ENCODE assay signal across 1 cellular context in genomic region chr20:38337561-38338140, GRCh38.
TF ChIP-seq lines count a peak whose summit lies in the region.

No MANE protein-coding gene starts in this region.

TF ChIP-seq in K562, 482 proteins besides CTCF, POLR2A, EP300 and RAD21 (continued from another document and continues in another):
- TF ChIP-seq HDAC1 (IDR thresholded peaks at IDR 0.05) (no peak), ETS1 (conservative IDR thresholded peaks at IDR 0.05; ENCODE audit: control insufficient read depth, low read depth, low read length) (no peak), FOSL1 (tag; conservative IDR thresholded peaks at IDR 0.05) (no peak), THAP7 (CRISPR knock-in tag; IDR thresholded peaks at IDR 0.05) (no peak), PML (IDR thresholded peaks at IDR 0.05; ENCODE audit: low read length) (no peak), ZNF24 (IDR thresholded peaks at IDR 0.05) (peak; percentile 61; the same call in 1 of the 2 replicates), RAD51 (IDR thresholded peaks at IDR 0.05; ENCODE audit: borderline replicate concordance, low read depth) (peak; percentile 20; the same call in 1 of the 2 replicates), ZNF12 (CRISPR knock-in tag; IDR thresholded peaks at IDR 0.05) (no peak), ILK (tag; IDR thresholded peaks at IDR 0.05; ENCODE audit: borderline replicate concordance, low read depth) (no peak), XRCC5 (IDR thresholded peaks at IDR 0.05; ENCODE audit: low read depth, low read length) (peak; percentile 79), MEF2A (IDR thresholded peaks at IDR 0.05; ENCODE audit: control insufficient read depth, low read depth, low read length) (no peak; the same call in 1 of the 2 replicates), ZNF696 (CRISPR knock-in tag; conservative IDR thresholded peaks at IDR 0.05) (no peak), ZNF589 (CRISPR knock-in tag; IDR thresholded peaks at IDR 0.05; ENCODE audit: low read depth) (no peak), ZBTB1 (CRISPR knock-in tag; IDR thresholded peaks at IDR 0.05; ENCODE audit: borderline replicate concordance, low read depth) (no peak), CBFA2T3 (IDR thresholded peaks at IDR 0.05) (0 out of 2 replicates have a peak, but pooled peaks have one; percentile 6), ZNF551 (CRISPR knock-in tag; IDR thresholded peaks at IDR 0.05) (no peak), MITF (IDR thresholded peaks at IDR 0.05) (no peak), CREB1 (IDR thresholded peaks at IDR 0.05) (0 out of 2 replicates have a peak, but pooled peaks have one; percentile 44), CREB1 (CRISPR knock-in tag; IDR thresholded peaks at IDR 0.05) (peak; percentile 73), TAF15 (IDR thresholded peaks at IDR 0.05; ENCODE audit: low read depth, low read length) (no peak), NFATC3 (IDR thresholded peaks at IDR 0.05) (no peak), SMC3 (conservative IDR thresholded peaks at IDR 0.05; ENCODE audit: insufficient read depth, low read depth, low read length) (peak; percentile 98), BMI1 (IDR thresholded peaks at IDR 0.05; ENCODE audit: low read length) (no peak), CBX5 (IDR thresholded peaks at IDR 0.05; ENCODE audit: borderline replicate concordance, low read depth) (peak; percentile 99), PHF8 (IDR thresholded peaks at IDR 0.05; ENCODE audit: borderline replicate concordance, low read length) (no peak), CREM (IDR thresholded peaks at IDR 0.05; ENCODE audit: low read depth) (peak; percentile 83), BRF1 (IDR thresholded peaks at IDR 0.05; ENCODE audit: borderline replicate concordance, extremely low read depth, insufficient read length) (no peak), HIVEP1 (CRISPR knock-in tag; IDR thresholded peaks at IDR 0.05) (no peak), PTRF (tag; IDR thresholded peaks at IDR 0.05) (no peak), RB1 (IDR thresholded peaks at IDR 0.05; ENCODE audit: low read depth) (peak; percentile 82), SMARCA5 (IDR thresholded peaks at IDR 0.05) (no peak), POLR3A (IDR thresholded peaks at IDR 0.05; ENCODE audit: borderline replicate concordance, extremely low read depth, insufficient read depth, insufficient read length) (no peak), ZNF76 (CRISPR knock-in tag; IDR thresholded peaks at IDR 0.05; ENCODE audit: borderline replicate concordance) (no peak), ZNF436 (CRISPR knock-in tag; IDR thresholded peaks at IDR 0.05) (no peak), SNAPC5 (CRISPR knock-in tag; IDR thresholded peaks at IDR 0.05) (no peak), TEAD4 (IDR thresholded peaks at IDR 0.05; ENCODE audit: low read length) (peak; percentile 35; the same call in 1 of the 2 replicates), TEAD4 (CRISPR knock-in tag; IDR thresholded peaks at IDR 0.05; ENCODE audit: borderline replicate concordance) (no peak), SMARCE1 (IDR thresholded peaks at IDR 0.05) (no peak), ZNF609 (CRISPR knock-in tag; IDR thresholded peaks at IDR 0.05; ENCODE audit: borderline replicate concordance) (no peak), FOXA1 (IDR thresholded peaks at IDR 0.05; ENCODE audit: borderline replicate concordance) (no peak), GTF2A2 (tag; IDR thresholded peaks at IDR 0.05) (no peak), HNRNPH1 (optimal IDR thresholded peaks at IDR 0.05; ENCODE audit: low read depth, low read length) (no peak)
- TF ChIP-seq, protein P1, sequence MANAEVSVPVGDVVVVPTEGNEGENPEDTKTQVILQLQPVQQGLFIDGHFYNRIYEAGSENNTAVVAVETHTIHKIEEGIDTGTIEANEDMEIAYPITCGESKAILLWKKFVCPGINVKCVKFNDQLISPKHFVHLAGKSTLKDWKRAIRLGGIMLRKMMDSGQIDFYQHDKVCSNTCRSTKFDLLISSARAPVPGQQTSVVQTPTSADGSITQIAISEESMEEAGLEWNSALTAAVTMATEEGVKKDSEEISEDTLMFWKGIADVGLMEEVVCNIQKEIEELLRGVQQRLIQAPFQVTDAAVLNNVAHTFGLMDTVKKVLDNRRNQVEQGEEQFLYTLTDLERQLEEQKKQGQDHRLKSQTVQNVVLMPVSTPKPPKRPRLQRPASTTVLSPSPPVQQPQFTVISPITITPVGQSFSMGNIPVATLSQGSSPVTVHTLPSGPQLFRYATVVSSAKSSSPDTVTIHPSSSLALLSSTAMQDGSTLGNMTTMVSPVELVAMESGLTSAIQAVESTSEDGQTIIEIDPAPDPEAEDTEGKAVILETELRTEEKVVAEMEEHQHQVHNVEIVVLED (CRISPR knock-in tag; IDR thresholded peaks at IDR 0.05) = no peak
- TF ChIP-seq, protein P2, sequence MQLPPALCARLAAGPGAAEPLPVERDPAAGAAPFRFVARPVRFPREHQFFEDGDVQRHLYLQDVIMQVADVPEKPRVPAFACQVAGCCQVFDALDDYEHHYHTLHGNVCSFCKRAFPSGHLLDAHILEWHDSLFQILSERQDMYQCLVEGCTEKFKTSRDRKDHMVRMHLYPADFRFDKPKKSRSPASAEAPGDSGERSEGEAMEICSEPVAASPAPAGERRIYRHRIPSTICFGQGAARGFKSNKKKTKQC (CRISPR knock-in tag; IDR thresholded peaks at IDR 0.05) = no peak
- TF ChIP-seq, protein P3, sequence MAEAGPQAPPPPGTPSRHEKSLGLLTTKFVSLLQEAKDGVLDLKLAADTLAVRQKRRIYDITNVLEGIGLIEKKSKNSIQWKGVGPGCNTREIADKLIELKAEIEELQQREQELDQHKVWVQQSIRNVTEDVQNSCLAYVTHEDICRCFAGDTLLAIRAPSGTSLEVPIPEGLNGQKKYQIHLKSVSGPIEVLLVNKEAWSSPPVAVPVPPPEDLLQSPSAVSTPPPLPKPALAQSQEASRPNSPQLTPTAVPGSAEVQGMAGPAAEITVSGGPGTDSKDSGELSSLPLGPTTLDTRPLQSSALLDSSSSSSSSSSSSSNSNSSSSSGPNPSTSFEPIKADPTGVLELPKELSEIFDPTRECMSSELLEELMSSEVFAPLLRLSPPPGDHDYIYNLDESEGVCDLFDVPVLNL (CRISPR knock-in tag; IDR thresholded peaks at IDR 0.05; ENCODE audit: low read depth) = no peak
- TF ChIP-seq, protein P4, sequence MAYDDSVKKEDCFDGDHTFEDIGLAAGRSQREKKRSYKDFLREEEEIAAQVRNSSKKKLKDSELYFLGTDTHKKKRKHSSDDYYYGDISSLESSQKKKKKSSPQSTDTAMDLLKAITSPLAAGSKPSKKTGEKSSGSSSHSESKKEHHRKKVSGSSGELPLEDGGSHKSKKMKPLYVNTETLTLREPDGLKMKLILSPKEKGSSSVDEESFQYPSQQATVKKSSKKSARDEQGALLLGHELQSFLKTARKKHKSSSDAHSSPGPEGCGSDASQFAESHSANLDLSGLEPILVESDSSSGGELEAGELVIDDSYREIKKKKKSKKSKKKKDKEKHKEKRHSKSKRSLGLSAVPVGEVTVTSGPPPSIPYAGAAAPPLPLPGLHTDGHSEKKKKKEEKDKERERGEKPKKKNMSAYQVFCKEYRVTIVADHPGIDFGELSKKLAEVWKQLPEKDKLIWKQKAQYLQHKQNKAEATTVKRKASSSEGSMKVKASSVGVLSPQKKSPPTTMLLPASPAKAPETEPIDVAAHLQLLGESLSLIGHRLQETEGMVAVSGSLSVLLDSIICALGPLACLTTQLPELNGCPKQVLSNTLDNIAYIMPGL (CRISPR knock-in tag; IDR thresholded peaks at IDR 0.05) = peak; percentile 81; the same call in 1 of the 2 replicates
- TF ChIP-seq, protein P5, sequence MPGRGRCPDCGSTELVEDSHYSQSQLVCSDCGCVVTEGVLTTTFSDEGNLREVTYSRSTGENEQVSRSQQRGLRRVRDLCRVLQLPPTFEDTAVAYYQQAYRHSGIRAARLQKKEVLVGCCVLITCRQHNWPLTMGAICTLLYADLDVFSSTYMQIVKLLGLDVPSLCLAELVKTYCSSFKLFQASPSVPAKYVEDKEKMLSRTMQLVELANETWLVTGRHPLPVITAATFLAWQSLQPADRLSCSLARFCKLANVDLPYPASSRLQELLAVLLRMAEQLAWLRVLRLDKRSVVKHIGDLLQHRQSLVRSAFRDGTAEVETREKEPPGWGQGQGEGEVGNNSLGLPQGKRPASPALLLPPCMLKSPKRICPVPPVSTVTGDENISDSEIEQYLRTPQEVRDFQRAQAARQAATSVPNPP (IDR thresholded peaks at IDR 0.05; ENCODE audit: borderline replicate concordance, insufficient read depth, insufficient read length) = no peak
- TF ChIP-seq, protein P6, sequence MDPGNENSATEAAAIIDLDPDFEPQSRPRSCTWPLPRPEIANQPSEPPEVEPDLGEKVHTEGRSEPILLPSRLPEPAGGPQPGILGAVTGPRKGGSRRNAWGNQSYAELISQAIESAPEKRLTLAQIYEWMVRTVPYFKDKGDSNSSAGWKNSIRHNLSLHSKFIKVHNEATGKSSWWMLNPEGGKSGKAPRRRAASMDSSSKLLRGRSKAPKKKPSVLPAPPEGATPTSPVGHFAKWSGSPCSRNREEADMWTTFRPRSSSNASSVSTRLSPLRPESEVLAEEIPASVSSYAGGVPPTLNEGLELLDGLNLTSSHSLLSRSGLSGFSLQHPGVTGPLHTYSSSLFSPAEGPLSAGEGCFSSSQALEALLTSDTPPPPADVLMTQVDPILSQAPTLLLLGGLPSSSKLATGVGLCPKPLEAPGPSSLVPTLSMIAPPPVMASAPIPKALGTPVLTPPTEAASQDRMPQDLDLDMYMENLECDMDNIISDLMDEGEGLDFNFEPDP (CRISPR knock-in tag; IDR thresholded peaks at IDR 0.05) = no peak
- TF ChIP-seq, protein P7, sequence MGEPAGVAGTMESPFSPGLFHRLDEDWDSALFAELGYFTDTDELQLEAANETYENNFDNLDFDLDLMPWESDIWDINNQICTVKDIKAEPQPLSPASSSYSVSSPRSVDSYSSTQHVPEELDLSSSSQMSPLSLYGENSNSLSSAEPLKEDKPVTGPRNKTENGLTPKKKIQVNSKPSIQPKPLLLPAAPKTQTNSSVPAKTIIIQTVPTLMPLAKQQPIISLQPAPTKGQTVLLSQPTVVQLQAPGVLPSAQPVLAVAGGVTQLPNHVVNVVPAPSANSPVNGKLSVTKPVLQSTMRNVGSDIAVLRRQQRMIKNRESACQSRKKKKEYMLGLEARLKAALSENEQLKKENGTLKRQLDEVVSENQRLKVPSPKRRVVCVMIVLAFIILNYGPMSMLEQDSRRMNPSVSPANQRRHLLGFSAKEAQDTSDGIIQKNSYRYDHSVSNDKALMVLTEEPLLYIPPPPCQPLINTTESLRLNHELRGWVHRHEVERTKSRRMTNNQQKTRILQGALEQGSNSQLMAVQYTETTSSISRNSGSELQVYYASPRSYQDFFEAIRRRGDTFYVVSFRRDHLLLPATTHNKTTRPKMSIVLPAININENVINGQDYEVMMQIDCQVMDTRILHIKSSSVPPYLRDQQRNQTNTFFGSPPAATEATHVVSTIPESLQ (CRISPR knock-in tag; IDR thresholded peaks at IDR 0.05) = no peak
